Comparison of ENCODE assay signal across 2 cellular contexts in the genomic region with DNA sequence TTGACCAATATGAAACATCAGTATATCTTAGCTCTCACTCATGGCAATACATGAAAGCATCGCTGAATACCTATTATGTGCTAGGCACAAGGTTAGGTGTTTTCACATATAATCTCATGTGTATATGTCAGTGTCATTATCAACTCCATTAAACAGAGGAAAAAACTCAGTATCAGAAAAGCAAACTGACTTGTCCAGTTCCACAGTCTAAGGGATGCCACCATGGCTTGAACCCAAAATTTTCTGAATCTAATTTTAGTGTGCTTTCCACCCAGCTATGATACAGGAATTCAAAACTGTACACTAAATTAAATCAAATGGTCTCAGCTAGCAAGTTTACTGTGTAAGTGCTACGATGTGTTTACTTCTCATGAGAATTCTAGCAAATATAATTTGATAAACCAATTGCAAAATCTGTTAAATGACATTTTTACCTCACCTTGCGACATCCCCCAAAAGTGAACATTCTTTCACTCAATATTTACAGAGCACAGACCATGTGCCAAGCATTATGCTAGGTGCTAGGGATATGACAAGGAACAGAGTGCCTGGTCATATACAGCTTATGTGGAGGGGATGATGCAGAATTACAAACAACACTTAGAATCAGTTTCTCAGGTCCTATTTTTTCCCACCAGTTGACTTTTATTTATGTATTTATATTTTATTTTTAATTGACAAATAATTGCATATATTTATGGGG.
TF ChIP-seq lines count a peak whose summit lies in the region.

No MANE protein-coding gene starts in this region.

TF ChIP-seq in liver, 16 proteins besides CTCF, POLR2A, EP300 and RAD21 (continued from another document):
- TF ChIP-seq, protein P1, sequence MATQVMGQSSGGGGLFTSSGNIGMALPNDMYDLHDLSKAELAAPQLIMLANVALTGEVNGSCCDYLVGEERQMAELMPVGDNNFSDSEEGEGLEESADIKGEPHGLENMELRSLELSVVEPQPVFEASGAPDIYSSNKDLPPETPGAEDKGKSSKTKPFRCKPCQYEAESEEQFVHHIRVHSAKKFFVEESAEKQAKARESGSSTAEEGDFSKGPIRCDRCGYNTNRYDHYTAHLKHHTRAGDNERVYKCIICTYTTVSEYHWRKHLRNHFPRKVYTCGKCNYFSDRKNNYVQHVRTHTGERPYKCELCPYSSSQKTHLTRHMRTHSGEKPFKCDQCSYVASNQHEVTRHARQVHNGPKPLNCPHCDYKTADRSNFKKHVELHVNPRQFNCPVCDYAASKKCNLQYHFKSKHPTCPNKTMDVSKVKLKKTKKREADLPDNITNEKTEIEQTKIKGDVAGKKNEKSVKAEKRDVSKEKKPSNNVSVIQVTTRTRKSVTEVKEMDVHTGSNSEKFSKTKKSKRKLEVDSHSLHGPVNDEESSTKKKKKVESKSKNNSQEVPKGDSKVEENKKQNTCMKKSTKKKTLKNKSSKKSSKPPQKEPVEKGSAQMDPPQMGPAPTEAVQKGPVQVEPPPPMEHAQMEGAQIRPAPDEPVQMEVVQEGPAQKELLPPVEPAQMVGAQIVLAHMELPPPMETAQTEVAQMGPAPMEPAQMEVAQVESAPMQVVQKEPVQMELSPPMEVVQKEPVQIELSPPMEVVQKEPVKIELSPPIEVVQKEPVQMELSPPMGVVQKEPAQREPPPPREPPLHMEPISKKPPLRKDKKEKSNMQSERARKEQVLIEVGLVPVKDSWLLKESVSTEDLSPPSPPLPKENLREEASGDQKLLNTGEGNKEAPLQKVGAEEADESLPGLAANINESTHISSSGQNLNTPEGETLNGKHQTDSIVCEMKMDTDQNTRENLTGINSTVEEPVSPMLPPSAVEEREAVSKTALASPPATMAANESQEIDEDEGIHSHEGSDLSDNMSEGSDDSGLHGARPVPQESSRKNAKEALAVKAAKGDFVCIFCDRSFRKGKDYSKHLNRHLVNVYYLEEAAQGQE (IDR thresholded peaks at IDR 0.05) = no peak
- peak; percentile 12 for TF ChIP-seq ZBTB33 (IDR thresholded peaks at IDR 0.05)
- TF ChIP-seq MAX (IDR thresholded peaks at IDR 0.05) = peak; percentile 31

TF ChIP-seq in HepG2, 621 proteins besides CTCF, POLR2A, EP300 and RAD21 (continued from another document):
- TF ChIP-seq, protein P2, sequence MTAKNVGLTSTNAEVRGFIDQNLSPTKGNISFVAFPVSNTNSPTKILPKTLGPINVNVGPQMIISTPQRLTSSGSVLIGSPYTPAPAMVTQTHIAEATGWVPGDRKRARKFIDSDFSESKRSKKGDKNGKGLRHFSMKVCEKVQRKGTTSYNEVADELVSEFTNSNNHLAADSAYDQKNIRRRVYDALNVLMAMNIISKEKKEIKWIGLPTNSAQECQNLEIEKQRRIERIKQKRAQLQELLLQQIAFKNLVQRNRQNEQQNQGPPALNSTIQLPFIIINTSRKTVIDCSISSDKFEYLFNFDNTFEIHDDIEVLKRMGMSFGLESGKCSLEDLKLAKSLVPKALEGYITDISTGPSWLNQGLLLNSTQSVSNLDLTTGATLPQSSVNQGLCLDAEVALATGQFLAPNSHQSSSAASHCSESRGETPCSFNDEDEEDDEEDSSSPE (CRISPR knock-in tag; IDR thresholded peaks at IDR 0.05) = no peak
- TF ChIP-seq, protein P3, sequence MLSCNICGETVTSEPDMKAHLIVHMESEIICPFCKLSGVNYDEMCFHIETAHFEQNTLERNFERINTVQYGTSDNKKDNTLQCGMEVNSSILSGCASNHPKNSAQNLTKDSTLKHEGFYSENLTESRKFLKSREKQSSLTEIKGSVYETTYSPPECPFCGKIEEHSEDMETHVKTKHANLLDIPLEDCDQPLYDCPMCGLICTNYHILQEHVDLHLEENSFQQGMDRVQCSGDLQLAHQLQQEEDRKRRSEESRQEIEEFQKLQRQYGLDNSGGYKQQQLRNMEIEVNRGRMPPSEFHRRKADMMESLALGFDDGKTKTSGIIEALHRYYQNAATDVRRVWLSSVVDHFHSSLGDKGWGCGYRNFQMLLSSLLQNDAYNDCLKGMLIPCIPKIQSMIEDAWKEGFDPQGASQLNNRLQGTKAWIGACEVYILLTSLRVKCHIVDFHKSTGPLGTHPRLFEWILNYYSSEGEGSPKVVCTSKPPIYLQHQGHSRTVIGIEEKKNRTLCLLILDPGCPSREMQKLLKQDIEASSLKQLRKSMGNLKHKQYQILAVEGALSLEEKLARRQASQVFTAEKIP (CRISPR knock-in tag; IDR thresholded peaks at IDR 0.05; ENCODE audit: borderline replicate concordance) = no peak
- no peak for TF ChIP-seq MAZ (IDR thresholded peaks at IDR 0.05; ENCODE audit: borderline replicate concordance, low read depth, low read length)
- no peak for TF ChIP-seq MAZ (CRISPR knock-in tag; IDR thresholded peaks at IDR 0.05; ENCODE audit: low read depth)
